ENCODE assay signal across 13 cellular contexts in genomic region chrX:112760697-112761096, GRCh38.
DNase-seq lines count a peak whose midpoint lies in the region; ATAC-seq lines count a peak whose summit lies in the region.
"Had no signal": no experiment of that assay in that cellular context is flagged by ENCODE, and none has a peak within 500 bp of the region (broad histone marks: within the 10 kb centered on the region; RNA-seq: fewer than 3 reads in every experiment).

No MANE protein-coding gene starts in this region.

- POLR2A ChIA-PET in naive thymus-derived CD4-positive, alpha-beta T cell (lab: Charles Lee): no interaction called here

- no peaks in the 10 kb centered on the region for H3K27me3 ChIP-seq in naive thymus-derived CD4-positive, alpha-beta T cell (ENCODE audit: control insufficient read depth in 2 of 2, insufficient read depth in 2 of 2, low read length in 2 of 2)

- peak; percentile 49 for ATAC-seq in GM18499 (IDR thresholded peaks at IDR 0.05; ENCODE audit: insufficient read depth, unreplicated experiment)
- ATAC-seq in GM21786 (IDR thresholded peaks at IDR 0.05; ENCODE audit: unreplicated experiment): peak; percentile 42
- ATAC-seq in HG03521 (IDR thresholded peaks at IDR 0.05; ENCODE audit: unreplicated experiment): peak; percentile 50
- no peak for ATAC-seq in naive thymus-derived CD4-positive, alpha-beta T cell
- ATAC-seq: left colon had no signal

- H3K36me3 ChIP-seq in naive thymus-derived CD4-positive, alpha-beta T cell (ENCODE audit: control insufficient read depth in 2 of 3, insufficient read depth in 3 of 3, low read length in 3 of 3): no peaks in the 10 kb centered on the region

- H3K4me3 Mint-ChIP-seq in naive thymus-derived CD4-positive, alpha-beta T cell: no peak overlapping the region
- H3K4me3 Mint-ChIP-seq: activated T-helper 1 cell treated with anti-CD3 and anti-CD28 coated beads, Interleukin-12 subunit alpha, Interleukin-12 subunit beta, Interleukin-2, Interleukin-4 antibody, amounts not matched to agents 30 ng/mL and 10 ng/mL and 1 ng/mL, durations not matched to agents 14 hours and 24 hours and 36 hours; T-helper 1 cell treated with Interleukin-12 subunit alpha and Interleukin-12 subunit beta and Interleukin-4 antibody, amounts not matched to agents 30 μg/mL and 1 μg/mL, for 36 hours had no signal

- no peak overlapping the region for H3K27ac Mint-ChIP-seq in naive thymus-derived CD4-positive, alpha-beta T cell
- H3K27ac Mint-ChIP-seq: activated T-helper 1 cell treated with anti-CD3 and anti-CD28 coated beads, Interleukin-12 subunit alpha, Interleukin-12 subunit beta, Interleukin-2, Interleukin-4 antibody, amounts not matched to agents 30 ng/mL and 10 ng/mL and 1 ng/mL, durations not matched to agents 14 hours and 24 hours and 36 hours; T-helper 1 cell treated with Interleukin-12 subunit alpha and Interleukin-12 subunit beta and Interleukin-4 antibody, amounts not matched to agents 30 μg/mL and 1 μg/mL, for 36 hours had no signal

- peaks cover 0 to 4% (median 0%) of the 10 kb centered on the region in 5 donors for H3K27me3 Mint-ChIP-seq in naive thymus-derived CD4-positive, alpha-beta T cell

- H3K4me1 ChIP-seq in naive thymus-derived CD4-positive, alpha-beta T cell (ENCODE audit: control insufficient read depth in 2 of 2, insufficient read depth in 2 of 2, low read length in 2 of 2): no peaks in the 10 kb centered on the region

- DNase-seq in kidney tubule cell (ENCODE audit: low spot score) (peak; percentile 62), NCI-H510A (lab: John Stamatoyannopoulos, UW) (no peak), CD1c-positive myeloid dendritic cell (ENCODE audit: extremely low spot score) (no peak), NCI-H510A treated with DMSO at 0.1 percent for 48 hours (lab: John Stamatoyannopoulos, UW) (no peak)
- DNase-seq in naive thymus-derived CD4-positive, alpha-beta T cell: no peak
- DNase-seq: DND-41, left colon, NCI-H2171 had no signal

- no peaks in the 10 kb centered on the region for H3K36me3 Mint-ChIP-seq in naive thymus-derived CD4-positive, alpha-beta T cell

- CTCF ChIA-PET in naive thymus-derived CD4-positive, alpha-beta T cell (lab: Charles Lee): no interaction called here

- intact Hi-C loops in naive thymus-derived CD4-positive, alpha-beta T cell (cut with micrococcal nuclease): no loop called here

- H3K27ac ChIP-seq in naive thymus-derived CD4-positive, alpha-beta T cell (ENCODE audit: low read depth, low read length): no peak overlapping the region

- H3K4me3 ChIP-seq in naive thymus-derived CD4-positive, alpha-beta T cell (ENCODE audit: low read length): no peak overlapping the region

- H3K9me3 ChIP-seq in naive thymus-derived CD4-positive, alpha-beta T cell (ENCODE audit: control insufficient read depth in 2 of 3, low read length in 3 of 3): no peaks in the 10 kb centered on the region

- H3K4me1 Mint-ChIP-seq in naive thymus-derived CD4-positive, alpha-beta T cell: no peaks in the 10 kb centered on the region

- H3K9me3 Mint-ChIP-seq in naive thymus-derived CD4-positive, alpha-beta T cell: no peaks in the 10 kb centered on the region
- H3K9me3 Mint-ChIP-seq: activated T-helper 1 cell treated with anti-CD3 and anti-CD28 coated beads, Interleukin-12 subunit alpha, Interleukin-12 subunit beta, Interleukin-2, Interleukin-4 antibody, amounts not matched to agents 30 ng/mL and 10 ng/mL and 1 ng/mL, durations not matched to agents 14 hours and 24 hours and 36 hours; T-helper 1 cell treated with Interleukin-12 subunit alpha and Interleukin-12 subunit beta and Interleukin-4 antibody, amounts not matched to agents 30 μg/mL and 1 μg/mL, for 36 hours had no signal
